ENCODE assay signal across 1 cellular context in genomic region chr3:177887475-177887874, GRCh38.
TF ChIP-seq lines count a peak whose summit lies in the region.

No MANE protein-coding gene starts in this region.

TF ChIP-seq in GM23338, 12 proteins besides CTCF, POLR2A, EP300 and RAD21 (continued from another document):
- TF ChIP-seq ZNF462 (CRISPR knock-in tag; IDR thresholded peaks at IDR 0.05), result no peak
